38 cellular contexts compared by ENCODE assay signal in the genomic region with DNA sequence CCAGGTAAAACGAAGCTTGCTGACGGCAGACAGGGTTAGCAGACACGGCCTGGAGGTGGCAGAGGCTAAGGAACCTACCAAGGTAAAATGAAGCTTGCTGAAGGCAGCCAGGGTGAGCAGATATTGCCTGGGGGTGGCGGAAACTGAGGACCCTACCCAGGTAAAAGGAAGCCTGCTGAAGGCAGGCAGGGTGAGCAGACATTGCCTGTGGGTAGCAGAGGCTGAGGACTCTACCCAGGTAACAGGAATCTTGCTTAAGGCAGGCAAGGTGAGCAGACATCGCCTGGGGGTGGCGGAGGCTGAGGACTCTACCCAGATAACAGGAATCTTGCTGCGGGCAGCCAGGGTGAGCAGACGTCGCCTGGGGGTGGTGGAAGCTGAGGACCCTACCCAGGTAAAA. TPM values are rescaled to one million over a fixed set of nuclear protein-coding genes. Genes with fewer than 3 reads are reported as not detected.
"Had no signal": no experiment of that assay in that cellular context is flagged by ENCODE, and none has a peak within 500 bp of the region (broad histone marks: within the 10 kb centered on the region; RNA-seq: fewer than 3 reads in every experiment).

No MANE protein-coding gene starts in this region.

- H3K36me3 ChIP-seq: adrenal gland, ascending aorta, brain microvascular endothelial cell, breast epithelium, cardiac muscle cell had no signal

- ATAC-seq: activated naive CD4-positive, alpha-beta T cell treated with anti-CD3 and anti-CD28 coated beads, Interleukin-2, amount 50 U/mL, for 72 hours; activated naive CD8-positive, alpha-beta T cell treated with anti-CD3 and anti-CD28 coated beads, Interleukin-2, amount 50 U/mL, for 24 hours; activated T-cell treated with anti-CD3 and anti-CD28 coated beads, Interleukin-2, amount 50 U/mL, for 4 hours; activated T-cell treated with anti-CD3 and anti-CD28 coated beads, Interleukin-2, amount 50 U/mL, for 72 hours; activated T-helper 17 cell treated with anti-CD3 and anti-CD28 coated beads, Interleukin-2, amount 50 U/mL, for 72 hours; body of pancreas had no signal

- FAIRE-seq: astrocyte had no signal

- H3K4me3 ChIP-seq: adrenal gland, ascending aorta, body of pancreas, breast epithelium, cardiac muscle cell had no signal

- H3K27ac ChIP-seq: adrenal gland, ascending aorta, body of pancreas, brain microvascular endothelial cell, breast epithelium, cardiac muscle cell had no signal

- DNase-seq: activated effector memory CD4-positive, alpha-beta T cell treated with anti-CD3 and anti-CD28 coated beads, Interleukin-2, amount 50 U/mL, for 16 hours; activated effector memory CD4-positive, alpha-beta T cell treated with Interleukin-2 at 50 U/mL for 16 hours; activated gamma-delta T cell; activated gamma-delta T cell treated with Interleukin-2 at 50 U/mL for 16 hours; activated naive CD4-positive, alpha-beta T cell; activated naive CD4-positive, alpha-beta T cell treated with anti-CD3 and anti-CD28 coated beads for 36 hours; activated naive CD4-positive, alpha-beta T cell treated with anti-CD3 and anti-CD28 coated beads, Interleukin-2, amount 10 ng/mL, durations not matched to agents 7 days and 5 days; activated naive CD4-positive, alpha-beta T cell treated with anti-CD3 and anti-CD28 coated beads, Interleukin-2, amount 50 U/mL, for 16 hours; activated naive CD4-positive, alpha-beta T cell treated with Interleukin-2 at 50 U/mL for 16 hours; activated naive CD8-positive, alpha-beta T cell treated with anti-CD3 and anti-CD28 coated beads for 36 hours; activated naive CD8-positive, alpha-beta T cell treated with anti-CD3 and anti-CD28 coated beads, Interleukin-2, amount 10 ng/mL, durations not matched to agents 7 days and 5 days; activated naive CD8-positive, alpha-beta T cell treated with anti-CD3 and anti-CD28 coated beads, Interleukin-2, amount 50 U/mL, for 24 hours; activated T-cell treated with anti-CD3 and anti-CD28 coated beads, Interleukin-2, amount 50 U/mL, for 1 hour; activated T-cell treated with anti-CD3 and anti-CD28 coated beads, Interleukin-2, amount 50 U/mL, for 24 hours; activated T-cell treated with anti-CD3 and anti-CD28 coated beads, Interleukin-2, amount 50 U/mL, for 4 hours; activated T-cell treated with anti-CD3 and anti-CD28 coated beads, Interleukin-2, amount 50 U/mL, for 48 hours; activated T-cell treated with anti-CD3 and anti-CD28 coated beads, Interleukin-2, amount 50 U/mL, for 72 hours; adrenal gland; amniotic stem cell; amygdala; anterior cingulate cortex; aorta; body of pancreas; brain microvascular endothelial cell; caudate nucleus; central memory CD4-positive, alpha-beta T cell; cerebellar nuclear complex had no signal

- H3K9me3 ChIP-seq: adrenal gland, ascending aorta, body of pancreas, breast epithelium had no signal

RNA-seq across cellular contexts. Expression of a gene that starts 2.6 kb away (rescaled TPM):
- total RNA-seq: activated naive CD4-positive, alpha-beta T cell treated with anti-CD3 and anti-CD28 coated beads for 36 hours; activated naive CD4-positive, alpha-beta T cell treated with anti-CD3 and anti-CD28 coated beads, Interleukin-2, amount 50 U/mL, for 72 hours; activated naive CD8-positive, alpha-beta T cell treated with anti-CD3 and anti-CD28 coated beads for 36 hours; activated naive CD8-positive, alpha-beta T cell treated with anti-CD3 and anti-CD28 coated beads, Interleukin-2, amount 10 ng/mL, durations not matched to agents 7 days and 5 days; activated T-cell treated with anti-CD3 and anti-CD28 coated beads, Interleukin-2, amount 50 U/mL, for 4 hours; activated T-helper 1 cell treated with anti-CD3 and anti-CD28 coated beads, Interleukin-12 subunit alpha, Interleukin-12 subunit beta, Interleukin-2, Interleukin-4 antibody, amounts not matched to agents 30 ng/mL and 10 ng/mL and 1 ng/mL, durations not matched to agents 14 hours and 24 hours and 36 hours; activated T-helper 2 cell treated with anti-CD3 and anti-CD28 coated beads, Interferon-gamma antibody, Interleukin-2, Interleukin-4, amounts not matched to agents 10 μg/mL and 5 μg/mL and 100 μg/mL, durations not matched to agents 14 hours and 24 hours and 36 hours; ascending aorta; astrocyte; breast epithelium; cardiac septum; cerebellum; chondrocyte had no signal
- polyA plus RNA-seq: aorta had no signal

RNA-seq across cellular contexts. Expression of a gene that starts 33.5 kb away (rescaled TPM):
- total RNA-seq: activated naive CD4-positive, alpha-beta T cell treated with anti-CD3 and anti-CD28 coated beads for 36 hours; activated naive CD4-positive, alpha-beta T cell treated with anti-CD3 and anti-CD28 coated beads, Interleukin-2, amount 50 U/mL, for 72 hours; activated naive CD8-positive, alpha-beta T cell treated with anti-CD3 and anti-CD28 coated beads for 36 hours; activated naive CD8-positive, alpha-beta T cell treated with anti-CD3 and anti-CD28 coated beads, Interleukin-2, amount 10 ng/mL, durations not matched to agents 7 days and 5 days; activated T-cell treated with anti-CD3 and anti-CD28 coated beads, Interleukin-2, amount 50 U/mL, for 4 hours; activated T-cell treated with anti-CD3 and anti-CD28 coated beads, Interleukin-2, amount 50 U/mL, for 72 hours; activated T-helper 1 cell treated with anti-CD3 and anti-CD28 coated beads, Interleukin-12 subunit alpha, Interleukin-12 subunit beta, Interleukin-2, Interleukin-4 antibody, amounts not matched to agents 30 ng/mL and 10 ng/mL and 1 ng/mL, durations not matched to agents 14 hours and 24 hours and 36 hours; activated T-helper 17 cell treated with anti-CD3 and anti-CD28 coated beads, Interleukin-2, amount 50 U/mL, for 72 hours; activated T-helper 2 cell treated with anti-CD3 and anti-CD28 coated beads, Interferon-gamma antibody, Interleukin-2, Interleukin-4, amounts not matched to agents 10 μg/mL and 5 μg/mL and 100 μg/mL, durations not matched to agents 14 hours and 24 hours and 36 hours; aorta; ascending aorta; astrocyte; body of pancreas; breast epithelium; cardiac muscle cell; cerebellum; chondrocyte had no signal
- polyA plus RNA-seq: cardiac muscle cell had no signal
